18 cellular contexts compared by ENCODE assay signal in genomic region chr14:104359301-104359968, GRCh38.
"Had no signal": no experiment of that assay in that cellular context is flagged by ENCODE, and none has a peak within 500 bp of the region (broad histone marks: within the 10 kb centered on the region; RNA-seq: fewer than 3 reads in every experiment).

No MANE protein-coding gene starts in this region.

- H3K9me3 Mint-ChIP-seq: activated CD4-positive, alpha-beta memory T cell treated with anti-CD3 and anti-CD28 coated beads, Interleukin-2, amount 10 ng/mL, durations not matched to agents 7 days and 5 days; activated naive CD8-positive, alpha-beta T cell treated with anti-CD3 and anti-CD28 coated beads for 36 hours; dendritic cell treated with granulocyte-macrophage colony-stimulating factor and Interleukin-4, amounts not matched to agents 40 ng/mL and 50 ng/mL, for 4 days; WTC11 had no signal

- H3K36me3 Mint-ChIP-seq: activated naive CD8-positive, alpha-beta T cell treated with anti-CD3 and anti-CD28 coated beads for 36 hours; naive thymus-derived CD8-positive, alpha-beta T cell; WTC11 had no signal

- H3K4me3 ChIP-seq: smooth muscle cell, upper lobe of right lung had no signal

- H3K27ac Mint-ChIP-seq: activated CD4-positive, alpha-beta memory T cell treated with anti-CD3 and anti-CD28 coated beads, Interleukin-2, amount 10 ng/mL, durations not matched to agents 7 days and 5 days; activated naive CD8-positive, alpha-beta T cell treated with anti-CD3 and anti-CD28 coated beads for 36 hours; dendritic cell treated with granulocyte-macrophage colony-stimulating factor and Interleukin-4, amounts not matched to agents 40 ng/mL and 50 ng/mL, for 4 days; WTC11 had no signal

- ATAC-seq: naive thymus-derived CD8-positive, alpha-beta T cell; upper lobe of right lung; WTC11 had no signal

- H3K36me3 ChIP-seq: neutrophil, upper lobe of right lung had no signal

- H3K4me2 ChIP-seq: smooth muscle cell had no signal

- H3K4me1 ChIP-seq: upper lobe of right lung had no signal

- H3K4me3 Mint-ChIP-seq: activated CD4-positive, alpha-beta memory T cell treated with anti-CD3 and anti-CD28 coated beads, Interleukin-2, amount 10 ng/mL, durations not matched to agents 7 days and 5 days; activated naive CD8-positive, alpha-beta T cell treated with anti-CD3 and anti-CD28 coated beads for 36 hours; dendritic cell treated with granulocyte-macrophage colony-stimulating factor and Interleukin-4, amounts not matched to agents 40 ng/mL and 50 ng/mL, for 4 days; naive thymus-derived CD8-positive, alpha-beta T cell; WTC11 had no signal

- H3K9me3 ChIP-seq: neutrophil, upper lobe of right lung had no signal

- H3K27ac ChIP-seq: epithelial cell of prostate, neutrophil, upper lobe of right lung had no signal

- H3K27me3 ChIP-seq: neutrophil had no signal

- H3K4me1 Mint-ChIP-seq: activated CD4-positive, alpha-beta memory T cell treated with anti-CD3 and anti-CD28 coated beads, Interleukin-2, amount 10 ng/mL, durations not matched to agents 7 days and 5 days; activated naive CD8-positive, alpha-beta T cell treated with anti-CD3 and anti-CD28 coated beads for 36 hours; WTC11 had no signal

- H3K27me3 Mint-ChIP-seq: activated CD4-positive, alpha-beta memory T cell treated with anti-CD3 and anti-CD28 coated beads, Interleukin-2, amount 10 ng/mL, durations not matched to agents 7 days and 5 days; activated naive CD8-positive, alpha-beta T cell treated with anti-CD3 and anti-CD28 coated beads for 36 hours; dendritic cell treated with granulocyte-macrophage colony-stimulating factor and Interleukin-4, amounts not matched to agents 40 ng/mL and 50 ng/mL, for 4 days had no signal

- DNase-seq: activated CD4-positive, alpha-beta memory T cell treated with anti-CD3 and anti-CD28 coated beads, Interleukin-2, amount 10 ng/mL, durations not matched to agents 7 days and 5 days; activated CD4-positive, alpha-beta T cell treated with anti-CD3 and anti-CD28 coated beads for 4 hours; activated naive CD8-positive, alpha-beta T cell treated with anti-CD3 and anti-CD28 coated beads for 36 hours; anterior cingulate cortex; cerebellar nuclear complex; effector memory CD4-positive, alpha-beta T cell; foreskin melanocyte; stimulated activated CD4-positive, alpha-beta T cell treated with anti-CD3 and anti-CD28 coated beads, Interleukin-4, amount 100 ng/mL, for 4 hours; stimulated activated CD8-positive, alpha-beta memory T cell treated with anti-CD3 and anti-CD28 coated beads, Interleukin-4, amount 100 ng/mL, for 48 hours; stimulated activated naive CD4-positive, alpha-beta T cell treated with Interleukin-2 at 50 U/mL for 16 hours; substantia nigra had no signal
